17 cellular contexts compared by ENCODE assay signal in the genomic region with DNA sequence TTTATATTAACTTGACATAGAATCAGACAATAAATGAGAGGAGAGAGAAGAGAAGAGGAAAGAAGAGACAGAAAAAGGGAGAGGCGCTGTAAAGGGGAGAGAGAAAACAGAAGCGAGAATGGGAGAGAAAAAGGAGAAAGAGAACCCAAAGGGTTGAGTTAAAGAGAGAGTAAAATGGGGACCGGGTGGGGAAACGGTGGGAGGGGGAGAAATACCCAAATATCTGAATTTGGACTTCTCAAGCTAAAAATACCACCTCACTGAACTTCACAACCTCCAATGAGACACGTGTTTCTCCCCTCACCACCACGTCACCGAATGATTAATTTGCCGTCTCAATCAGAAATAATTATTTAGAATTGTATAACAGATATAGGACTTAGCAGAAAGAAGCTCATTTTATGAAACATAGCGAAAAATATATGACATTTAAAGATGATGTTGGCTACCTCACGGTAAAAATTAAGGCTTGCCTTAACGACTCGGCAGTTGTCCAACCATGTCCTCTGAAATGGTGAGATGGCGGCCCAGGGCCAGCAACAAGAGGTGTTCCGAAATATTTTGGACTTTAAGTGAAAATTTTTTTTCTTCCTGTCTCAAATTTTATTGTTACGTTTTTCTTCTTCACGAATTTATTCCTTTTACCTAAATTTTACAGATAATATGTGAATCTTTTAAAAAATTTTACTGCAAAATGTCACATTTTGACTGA.
DNase-seq lines count a peak whose midpoint lies in the region; ATAC-seq and TF ChIP-seq lines count a peak whose summit lies in the region.
"Had no signal": no experiment of that assay in that cellular context is flagged by ENCODE, and none has a peak within 500 bp of the region (broad histone marks: within the 10 kb centered on the region; RNA-seq: fewer than 3 reads in every experiment).

No MANE protein-coding gene starts in this region.

- no peak for TF ChIP-seq CTCF in 22Rv1 (IDR thresholded peaks at IDR 0.05)

- peak overlapping the region; percentile 1 for H3K27ac Mint-ChIP-seq in activated T-helper 2 cell treated with anti-CD3 and anti-CD28 coated beads, Interferon-gamma antibody, Interleukin-2, Interleukin-4, amounts not matched to agents 10 μg/mL and 5 μg/mL and 100 μg/mL, durations not matched to agents 14 hours and 24 hours and 36 hours
- H3K27ac Mint-ChIP-seq: activated T-cell treated with anti-CD3 and anti-CD28 coated beads, Interleukin-2, amount 50 U/mL, for 24 hours had no signal

- ATAC-seq in GM19023 (IDR thresholded peaks at IDR 0.05; ENCODE audit: unreplicated experiment), result no peak

- no peak overlapping the region for H3K9ac ChIP-seq in iPS-15b (ENCODE audit: low read depth, low read length)

- peak overlapping the region; percentile 77 for H3K27ac ChIP-seq in 22Rv1
- H3K27ac ChIP-seq: ascending aorta, prostate gland had no signal

- H3K36me3 ChIP-seq in H7 (replicated peaks; ENCODE audit: control insufficient read depth, insufficient read depth, low read length) (no peaks in the 10 kb centered on the region), iPS-15b (ENCODE audit: control insufficient read depth, insufficient read depth, low read length) (no peaks in the 10 kb centered on the region)
- H3K36me3 ChIP-seq: ascending aorta, prostate gland had no signal

- H3K27me3 Mint-ChIP-seq in activated T-helper 2 cell treated with anti-CD3 and anti-CD28 coated beads, Interferon-gamma antibody, Interleukin-2, Interleukin-4, amounts not matched to agents 10 μg/mL and 5 μg/mL and 100 μg/mL, durations not matched to agents 14 hours and 24 hours and 36 hours (ENCODE audit: low read depth), result peaks cover 81% of the 10 kb centered on the region

- H3K4me3 ChIP-seq in H7 (ENCODE audit: insufficient read depth, low read depth, low read length) (peak overlapping the region; percentile 8; the same call in 1 of the 2 replicates), iPS-15b (ENCODE audit: low read depth, low read length) (peak overlapping the region; percentile 41)
- H3K4me3 ChIP-seq: ascending aorta, prostate gland had no signal

- DNase-seq in H7 (no peak), DMS114 treated with DMSO at 0.1 percent for 48 hours (lab: John Stamatoyannopoulos, UW; ENCODE audit: unreplicated experiment) (no peak), amniotic stem cell (lab: John Stamatoyannopoulos, UW) (no peak)
- DNase-seq in activated T-helper 2 cell treated with anti-CD3 and anti-CD28 coated beads, Interferon-gamma antibody, Interleukin-2, Interleukin-4, amounts not matched to agents 10 μg/mL and 5 μg/mL and 100 μg/mL, durations not matched to agents 14 hours and 24 hours and 36 hours (ENCODE audit: low spot score), result no peak
- DNase-seq in stimulated activated CD4-positive, alpha-beta T cell treated with anti-CD3 and anti-CD28 coated beads, Interleukin-4, amount 100 ng/mL, for 1 hour, result no peak
- DNase-seq: activated T-cell treated with anti-CD3 and anti-CD28 coated beads, Interleukin-2, amount 50 U/mL, for 24 hours; effector CD8-positive, alpha-beta T cell; IMR-90; NCI-H1105; OCI-M1; SW 1271; trophoblast cell had no signal

- no peaks in the 10 kb centered on the region for H3K9me3 ChIP-seq in iPS-15b (ENCODE audit: control insufficient read depth, insufficient read depth, low read length)
- H3K9me3 ChIP-seq: ascending aorta, prostate gland had no signal

- H3K9me3 Mint-ChIP-seq in activated T-helper 2 cell treated with anti-CD3 and anti-CD28 coated beads, Interferon-gamma antibody, Interleukin-2, Interleukin-4, amounts not matched to agents 10 μg/mL and 5 μg/mL and 100 μg/mL, durations not matched to agents 14 hours and 24 hours and 36 hours, result no peaks in the 10 kb centered on the region
- H3K9me3 Mint-ChIP-seq: activated T-cell treated with anti-CD3 and anti-CD28 coated beads, Interleukin-2, amount 50 U/mL, for 24 hours had no signal

- intact Hi-C loops in activated T-helper 2 cell treated with anti-CD3 and anti-CD28 coated beads, Interferon-gamma antibody, Interleukin-2, Interleukin-4, amounts not matched to agents 10 μg/mL and 5 μg/mL and 100 μg/mL, durations not matched to agents 14 hours and 24 hours and 36 hours (cut with micrococcal nuclease), result no loop called here

- H3K4me1 ChIP-seq in iPS-15b (ENCODE audit: control insufficient read depth, insufficient read depth, low read length), result peaks cover 17% of the 10 kb centered on the region
- H3K4me1 ChIP-seq: prostate gland had no signal

- H3K4me1 Mint-ChIP-seq in activated T-helper 2 cell treated with anti-CD3 and anti-CD28 coated beads, Interferon-gamma antibody, Interleukin-2, Interleukin-4, amounts not matched to agents 10 μg/mL and 5 μg/mL and 100 μg/mL, durations not matched to agents 14 hours and 24 hours and 36 hours (ENCODE audit: low read depth), result peaks cover 20% of the 10 kb centered on the region

- no peak overlapping the region for H3K4me3 Mint-ChIP-seq in activated T-helper 2 cell treated with anti-CD3 and anti-CD28 coated beads, Interferon-gamma antibody, Interleukin-2, Interleukin-4, amounts not matched to agents 10 μg/mL and 5 μg/mL and 100 μg/mL, durations not matched to agents 14 hours and 24 hours and 36 hours (ENCODE audit: low read depth)
- H3K4me3 Mint-ChIP-seq: activated T-cell treated with anti-CD3 and anti-CD28 coated beads, Interleukin-2, amount 50 U/mL, for 24 hours had no signal

- peaks cover under 1% of the 10 kb centered on the region for H3K36me3 Mint-ChIP-seq in activated T-helper 2 cell treated with anti-CD3 and anti-CD28 coated beads, Interferon-gamma antibody, Interleukin-2, Interleukin-4, amounts not matched to agents 10 μg/mL and 5 μg/mL and 100 μg/mL, durations not matched to agents 14 hours and 24 hours and 36 hours (ENCODE audit: low read depth)

- H3K27me3 ChIP-seq in H7 (ENCODE audit: control insufficient read depth, insufficient read depth, low read length), result peaks cover 93% of the 10 kb centered on the region
- peaks cover 90% of the 10 kb centered on the region for H3K27me3 ChIP-seq in iPS-15b (ENCODE audit: control insufficient read depth, insufficient read depth, low read length)
